In genomic region chr3:191350389-191351090, GRCh38 we compare ENCODE assay signal across 1 cellular context.
TF ChIP-seq lines count a peak whose summit lies in the region.

No MANE protein-coding gene starts in this region.

TF ChIP-seq in HEK293, 187 proteins besides CTCF, POLR2A, EP300 and RAD21 (continued from another document):
- TF ChIP-seq PRDM4 (tag by site-specific recombination; IDR thresholded peaks at IDR 0.05) (peak; percentile 41; the same call in 1 of the 2 replicates), SETDB1 (IDR thresholded peaks at IDR 0.05; ENCODE audit: insufficient read length, low read length) (no peak), ZNF324 (tag by site-specific recombination; IDR thresholded peaks at IDR 0.05) (no peak), ZBTB17 (tag by site-specific recombination; IDR thresholded peaks at IDR 0.05) (peak; percentile 91), YY1 (tag by site-specific recombination; IDR thresholded peaks at IDR 0.05) (no peak), ZNF155 (tag by site-specific recombination; IDR thresholded peaks at IDR 0.05) (no peak), ZNF514 (tag by site-specific recombination; IDR thresholded peaks at IDR 0.05) (no peak), ZNF19 (tag by site-specific recombination; IDR thresholded peaks at IDR 0.05; ENCODE audit: low read depth) (no peak), PRDM6 (tag by site-specific recombination; IDR thresholded peaks at IDR 0.05) (peak; percentile 96), SP7 (tag by site-specific recombination; IDR thresholded peaks at IDR 0.05) (no peak), ZNF529 (tag by site-specific recombination; IDR thresholded peaks at IDR 0.05; ENCODE audit: insufficient replicate concordance) (no peak), IKZF3 (tag by site-specific recombination; IDR thresholded peaks at IDR 0.05) (0 out of 2 replicates have a peak, but pooled peaks have one; percentile 20), PRDM1 (tag by site-specific recombination; IDR thresholded peaks at IDR 0.05) (peak; percentile 66; the same call in 1 of the 2 replicates), PBX3 (CRISPR knock-in tag; IDR thresholded peaks at IDR 0.05) (no peak), ZNF600 (tag by site-specific recombination; IDR thresholded peaks at IDR 0.05) (no peak), ZNF354C (tag by site-specific recombination; IDR thresholded peaks at IDR 0.05; ENCODE audit: borderline replicate concordance, low read depth) (no peak), FEZF1 (tag by site-specific recombination; IDR thresholded peaks at IDR 0.05) (peak; percentile 88)
- TF ChIP-seq, protein P1, sequence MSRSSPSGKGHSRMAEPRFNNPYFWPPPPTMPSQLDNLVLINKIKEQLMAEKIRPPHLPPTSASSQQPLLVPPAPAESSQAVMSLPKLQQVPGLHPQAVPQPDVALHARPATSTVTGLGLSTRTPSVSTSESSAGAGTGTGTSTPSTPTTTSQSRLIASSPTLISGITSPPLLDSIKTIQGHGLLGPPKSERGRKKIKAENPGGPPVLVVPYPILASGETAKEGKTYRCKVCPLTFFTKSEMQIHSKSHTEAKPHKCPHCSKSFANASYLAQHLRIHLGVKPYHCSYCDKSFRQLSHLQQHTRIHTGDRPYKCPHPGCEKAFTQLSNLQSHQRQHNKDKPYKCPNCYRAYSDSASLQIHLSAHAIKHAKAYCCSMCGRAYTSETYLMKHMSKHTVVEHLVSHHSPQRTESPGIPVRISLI (tag by site-specific recombination; IDR thresholded peaks at IDR 0.05): peak; percentile 55; the same call in 1 of the 2 replicates
- TF ChIP-seq, protein P2, sequence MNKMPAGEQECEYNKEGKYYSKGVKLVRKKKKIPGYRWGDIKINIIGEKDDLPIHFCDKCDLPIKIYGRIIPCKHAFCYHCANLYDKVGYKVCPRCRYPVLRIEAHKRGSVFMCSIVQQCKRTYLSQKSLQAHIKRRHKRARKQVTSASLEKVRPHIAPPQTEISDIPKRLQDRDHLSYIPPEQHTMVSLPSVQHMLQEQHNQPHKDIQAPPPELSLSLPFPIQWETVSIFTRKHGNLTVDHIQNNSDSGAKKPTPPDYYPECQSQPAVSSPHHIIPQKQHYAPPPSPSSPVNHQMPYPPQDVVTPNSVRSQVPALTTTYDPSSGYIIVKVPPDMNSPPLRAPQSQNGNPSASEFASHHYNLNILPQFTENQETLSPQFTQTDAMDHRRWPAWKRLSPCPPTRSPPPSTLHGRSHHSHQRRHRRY (tag by site-specific recombination; IDR thresholded peaks at IDR 0.05): no peak
